Comparison of ENCODE assay signal across 9 cellular contexts in genomic region chr4:96526625-96527024, GRCh38.
"Had no signal": no experiment of that assay in that cellular context is flagged by ENCODE, and none has a peak within 500 bp of the region (broad histone marks: within the 10 kb centered on the region; RNA-seq: fewer than 3 reads in every experiment).

No MANE protein-coding gene starts in this region.

- H3K36me3 ChIP-seq: HAP-1 had no signal

- H3K4me2 ChIP-seq: GM23338 had no signal

- H3K27ac ChIP-seq: GM23248 had no signal

- H3K4me3 ChIP-seq: GM23248, GM23338, HAP-1 had no signal

- H3K9me3 ChIP-seq: HAP-1 had no signal

- H2AFZ ChIP-seq: GM23248, GM23338 had no signal

- H3K27ac Mint-ChIP-seq: GM23338, H9, HFFc6 had no signal

- H3K9ac ChIP-seq: GM23248 had no signal

- DNase-seq: GM23248, GOT3, H7, H9, HCEC 1CT, HFFc6 had no signal

- H3K4me3 Mint-ChIP-seq: GM23338, H9, HFFc6 had no signal

- ATAC-seq: GM23338, HCT116 had no signal

- H3K4me1 Mint-ChIP-seq: GM23338, H9 had no signal
